In the genomic region with DNA sequence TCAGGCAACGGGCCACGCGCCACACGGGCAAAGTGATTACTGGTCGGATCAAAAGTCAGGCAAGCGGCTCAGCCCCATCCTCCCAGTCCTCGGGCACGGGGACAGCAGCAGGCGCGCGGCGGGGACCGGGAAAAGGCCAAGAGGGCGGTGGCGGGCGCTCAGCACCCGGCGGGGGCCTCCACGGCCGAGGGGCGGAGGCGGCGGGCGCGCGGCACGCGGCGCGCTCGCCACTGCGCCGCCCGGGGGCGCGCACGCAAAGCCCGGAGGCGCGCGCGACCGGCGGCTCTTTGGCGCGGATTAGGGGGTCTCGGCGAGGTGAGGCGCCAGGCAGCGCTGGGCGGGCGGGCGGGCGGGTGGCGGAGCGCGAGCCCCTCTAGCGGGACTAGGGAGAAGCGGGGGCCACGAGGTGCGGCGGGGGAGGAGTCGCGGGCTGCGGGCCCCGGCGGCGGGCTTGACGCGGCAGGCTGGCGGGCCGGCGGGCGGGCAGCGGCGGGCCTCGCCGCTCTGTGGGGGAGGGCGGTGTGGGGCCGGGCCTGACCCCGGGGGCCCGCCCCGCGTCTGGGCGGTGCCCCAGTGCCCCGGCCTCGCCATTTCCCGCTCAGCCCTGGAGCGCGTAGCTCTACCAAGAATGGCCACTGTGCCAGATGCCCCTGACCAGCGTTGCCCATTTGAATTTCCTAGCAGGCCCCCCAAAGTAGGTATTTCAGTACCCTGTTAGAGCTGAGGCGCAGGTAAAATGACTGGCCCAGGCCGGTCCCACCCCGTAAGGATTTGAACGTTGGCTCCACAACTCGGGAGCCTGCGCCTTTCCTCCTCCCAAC, we compare ENCODE assay signal across 8 cellular contexts. TPM values are rescaled to one million over a fixed set of nuclear protein-coding genes. Genes with fewer than 3 reads are reported as not detected.
DNase-seq lines count a peak whose midpoint lies in the region; ATAC-seq and TF ChIP-seq lines count a peak whose summit lies in the region.

A gene (minus strand): TSS at position 202 of the 821 bp plus-strand sequence. CDS start 537 bp downstream, outside the sequence.
A gene with protein sequence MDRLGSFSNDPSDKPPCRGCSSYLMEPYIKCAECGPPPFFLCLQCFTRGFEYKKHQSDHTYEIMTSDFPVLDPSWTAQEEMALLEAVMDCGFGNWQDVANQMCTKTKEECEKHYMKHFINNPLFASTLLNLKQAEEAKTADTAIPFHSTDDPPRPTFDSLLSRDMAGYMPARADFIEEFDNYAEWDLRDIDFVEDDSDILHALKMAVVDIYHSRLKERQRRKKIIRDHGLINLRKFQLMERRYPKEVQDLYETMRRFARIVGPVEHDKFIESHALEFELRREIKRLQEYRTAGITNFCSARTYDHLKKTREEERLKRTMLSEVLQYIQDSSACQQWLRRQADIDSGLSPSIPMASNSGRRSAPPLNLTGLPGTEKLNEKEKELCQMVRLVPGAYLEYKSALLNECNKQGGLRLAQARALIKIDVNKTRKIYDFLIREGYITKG (plus strand): TSS at position 252 of the 821 bp plus-strand sequence. CDS start 4,480 bp downstream, outside the sequence.

- no peaks in the 10 kb centered on the region for H3K9me3 Mint-ChIP-seq in activated CD4-positive, alpha-beta T cell treated with anti-CD3 and anti-CD28 coated beads, Interleukin-2, amount 10 ng/mL, durations not matched to agents 24 days and 14 days

- peaks cover 49% of the 10 kb centered on the region for H3K36me3 Mint-ChIP-seq in activated CD4-positive, alpha-beta T cell treated with anti-CD3 and anti-CD28 coated beads, Interleukin-2, amount 10 ng/mL, durations not matched to agents 24 days and 14 days (ENCODE audit: low read depth)

- peak within 1 kb of the TSS; percentile 98 for H3K4me3 Mint-ChIP-seq in activated CD4-positive, alpha-beta T cell treated with anti-CD3 and anti-CD28 coated beads, Interleukin-2, amount 10 ng/mL, durations not matched to agents 24 days and 14 days

- intact Hi-C loops in activated CD4-positive, alpha-beta T cell treated with anti-CD3 and anti-CD28 coated beads, Interleukin-2, amount 10 ng/mL, durations not matched to agents 24 days and 14 days (cut with micrococcal nuclease) = loop anchor here (1.0 to 10.0 kb wide), 4 partner anchors 48 to 438 kb away; a partner anchor contains a TSS
- intact Hi-C loops in left lung (cut with DNase I) = no loop called here

- no peaks in the 10 kb centered on the region for H3K27me3 Mint-ChIP-seq in activated CD4-positive, alpha-beta T cell treated with anti-CD3 and anti-CD28 coated beads, Interleukin-2, amount 10 ng/mL, durations not matched to agents 24 days and 14 days

- H3K4me3 ChIP-seq in left lung = peak within 1 kb of the TSS; percentile 72 to 86

- no peaks in the 10 kb centered on the region for H3K9me3 ChIP-seq in left lung

- peak; percentile 49 for DNase-seq in AG09319 (ENCODE audit: extremely low read depth, low read depth)
- DNase-seq in NCI-H460 (ENCODE audit: extremely low read depth, low read depth) = peak; percentile 81
- DNase-seq in activated CD4-positive, alpha-beta T cell treated with anti-CD3 and anti-CD28 coated beads, Interleukin-2, amount 10 ng/mL, durations not matched to agents 24 days and 14 days = peak; percentile 94
- peak; percentile 50 for DNase-seq in dedifferentiated amniotic fluid mesenchymal stem cell (ENCODE audit: extremely low spot score)
- peak; percentile 82 to 93 for DNase-seq in left lung
- DNase-seq in stimulated activated CD4-positive, alpha-beta T cell treated with anti-CD3 and anti-CD28 coated beads, Interleukin-2, amount 100 ng/mL, for 4 hours (ENCODE audit: low read depth) = peak; percentile 63

- H3K27me3 ChIP-seq in left lung = no peaks in the 10 kb centered on the region

- peak within 1 kb of the TSS; percentile 98 for H3K27ac Mint-ChIP-seq in activated CD4-positive, alpha-beta T cell treated with anti-CD3 and anti-CD28 coated beads, Interleukin-2, amount 10 ng/mL, durations not matched to agents 24 days and 14 days

- H3K4me1 Mint-ChIP-seq in activated CD4-positive, alpha-beta T cell treated with anti-CD3 and anti-CD28 coated beads, Interleukin-2, amount 10 ng/mL, durations not matched to agents 24 days and 14 days = peaks cover 50% of the 10 kb centered on the region

- H3K27ac ChIP-seq in left lung = peak within 1 kb of the TSS; percentile 86 to 93

- peaks cover 0 to 10% of the 10 kb centered on the region in 2 donors for H3K36me3 ChIP-seq in left lung

- ATAC-seq in GM19025 (IDR thresholded peaks at IDR 0.05; ENCODE audit: low read depth, unreplicated experiment) (peak; percentile 81), HG03196 (IDR thresholded peaks at IDR 0.05; ENCODE audit: unreplicated experiment) (peak; percentile 78), left lung (peak; percentile 96)

- H3K4me1 ChIP-seq in left lung = peaks cover 5 to 29% of the 10 kb centered on the region in 2 donors

- TF ChIP-seq CTCF in AG09319 (IDR thresholded peaks at IDR 0.05; ENCODE audit: low read depth, low read length) (no peak), left lung (IDR thresholded peaks at IDR 0.05) (peak; percentile 15 to 21)

RNA-seq across cellular contexts. Expression of the first gene that starts in this region (rescaled TPM):
- 26.1 and 35.6 TPM in 2 replicates for total RNA-seq in NCI-H460 (2014; rRNA removed; shearing (Covaris generic))
- polyA plus RNA-seq in NCI-H460 (2014; cell fraction: nucleus; rRNA removed) = 54.6 and 62.0 TPM in 2 replicates
- total RNA-seq in activated CD4-positive, alpha-beta T cell treated with anti-CD3 and anti-CD28 coated beads, Interleukin-2, amount 10 ng/mL, durations not matched to agents 24 days and 14 days = 120 and 122 TPM in 2 replicates
- total RNA-seq in left lung = 100 to 1,000 TPM; 122 to 128 TPM

RNA-seq across cellular contexts. Expression of the second gene that starts in this region (rescaled TPM):
- total RNA-seq in NCI-H460 (2014; rRNA removed; shearing (Covaris generic)) = 23.0 and 27.5 TPM in 2 replicates
- polyA plus RNA-seq in NCI-H460 (2014; cell fraction: nucleus; rRNA removed) = 18.6 and 25.2 TPM in 2 replicates
- total RNA-seq in activated CD4-positive, alpha-beta T cell treated with anti-CD3 and anti-CD28 coated beads, Interleukin-2, amount 10 ng/mL, durations not matched to agents 24 days and 14 days = 43.2 and 46.7 TPM in 2 replicates
- total RNA-seq in left lung = 10 to 100 TPM; 16.3 to 17.9 TPM

Comparison
In these comparisons a context has a peak if more than half of its experiments do, and no peak if none do; other contexts are left out.
1. Peak in every context shown above with its lines: DNase-seq, ATAC-seq, H3K4me3 ChIP-seq and H3K27ac ChIP-seq.